In genomic region chr7:77536413-77537135, GRCh38 we compare ENCODE assay signal across 1 cellular context.
TF ChIP-seq lines count a peak whose summit lies in the region.

No MANE protein-coding gene starts in this region.

TF ChIP-seq in HepG2, 621 proteins besides CTCF, POLR2A, EP300 and RAD21 (continued from another document and continues in another):
- TF ChIP-seq GATAD1 (CRISPR knock-in tag; IDR thresholded peaks at IDR 0.05) (peak; percentile 62), SALL1 (CRISPR knock-in tag; IDR thresholded peaks at IDR 0.05) (peak; percentile 82; the same call in 1 of the 2 replicates), ZNF274 (CRISPR knock-in tag; IDR thresholded peaks at IDR 0.05) (no peak), DPF2 (CRISPR knock-in tag; IDR thresholded peaks at IDR 0.05; ENCODE audit: borderline replicate concordance, low read depth) (no peak), SP2 (CRISPR knock-in tag; IDR thresholded peaks at IDR 0.05) (peak; percentile 82), CREB1 (IDR thresholded peaks at IDR 0.05) (no peak), CREB1 (CRISPR knock-in tag; IDR thresholded peaks at IDR 0.05) (peak; percentile 59), ZNF619 (CRISPR knock-in tag; IDR thresholded peaks at IDR 0.05) (0 out of 2 replicates have a peak, but pooled peaks have one; percentile 79), ZNF691 (CRISPR knock-in tag; IDR thresholded peaks at IDR 0.05; ENCODE audit: borderline replicate concordance, low read depth) (0 out of 2 replicates have a peak, but pooled peaks have one; percentile 27), ZNF747 (CRISPR knock-in tag; IDR thresholded peaks at IDR 0.05; ENCODE audit: borderline replicate concordance) (no peak), ZNF329 (CRISPR knock-in tag; IDR thresholded peaks at IDR 0.05; ENCODE audit: low read depth) (0 out of 2 replicates have a peak, but pooled peaks have one; percentile 28), KDM4B (CRISPR knock-in tag; IDR thresholded peaks at IDR 0.05) (peak; percentile 64; the same call in 1 of the 2 replicates), RBM22 (optimal IDR thresholded peaks at IDR 0.05; ENCODE audit: low read length) (peak; percentile 43), GABPB1 (CRISPR knock-in tag; IDR thresholded peaks at IDR 0.05) (peak; percentile 92), MIXL1 (CRISPR knock-in tag; IDR thresholded peaks at IDR 0.05) (peak; percentile 51; the same call in 1 of the 2 replicates), KLF9 (CRISPR knock-in tag; IDR thresholded peaks at IDR 0.05; ENCODE audit: low read depth) (peak; percentile 83), CCAR2 (optimal IDR thresholded peaks at IDR 0.05; ENCODE audit: low read depth, low read length) (no peak), ZZZ3 (CRISPR knock-in tag; IDR thresholded peaks at IDR 0.05; ENCODE audit: borderline replicate concordance) (no peak), KDM2A (CRISPR knock-in tag; IDR thresholded peaks at IDR 0.05; ENCODE audit: borderline replicate concordance, low read depth) (peak; percentile 82), SALL2 (CRISPR knock-in tag; IDR thresholded peaks at IDR 0.05) (peak; percentile 86; the same call in 1 of the 2 replicates), HDAC2 (CRISPR knock-in tag; IDR thresholded peaks at IDR 0.05) (peak; percentile 54; the same call in 1 of the 2 replicates), TBX2 (CRISPR knock-in tag; IDR thresholded peaks at IDR 0.05; ENCODE audit: borderline replicate concordance) (peak; percentile 86), HES4 (CRISPR knock-in tag; IDR thresholded peaks at IDR 0.05; ENCODE audit: borderline replicate concordance) (peak; percentile 81; the same call in 1 of the 2 replicates), GPN1 (CRISPR knock-in tag; IDR thresholded peaks at IDR 0.05; ENCODE audit: borderline replicate concordance) (no peak), SUZ12 (IDR thresholded peaks at IDR 0.05; ENCODE audit: low read depth, low read length) (no peak), DNMT3B (CRISPR knock-in tag; conservative IDR thresholded peaks at IDR 0.05) (0 out of 2 replicates have a peak, but pooled peaks have one; percentile 49), ZNF501 (CRISPR knock-in tag; IDR thresholded peaks at IDR 0.05) (peak; percentile 85), ZNF83 (CRISPR knock-in tag; IDR thresholded peaks at IDR 0.05; ENCODE audit: borderline replicate concordance) (peak; percentile 70; the same call in 1 of the 2 replicates), PAX8 (CRISPR knock-in tag; IDR thresholded peaks at IDR 0.05; ENCODE audit: borderline replicate concordance) (no peak), ZFP91 (CRISPR knock-in tag; IDR thresholded peaks at IDR 0.05; ENCODE audit: borderline replicate concordance) (peak; percentile 51; the same call in 1 of the 2 replicates), ZNF18 (CRISPR knock-in tag; IDR thresholded peaks at IDR 0.05; ENCODE audit: insufficient replicate concordance) (peak; percentile 81), ZNF263 (CRISPR knock-in tag; IDR thresholded peaks at IDR 0.05) (peak; percentile 41; the same call in 1 of the 2 replicates), RFXAP (CRISPR knock-in tag; IDR thresholded peaks at IDR 0.05; ENCODE audit: borderline replicate concordance) (peak; percentile 67; the same call in 1 of the 2 replicates), RXRA (CRISPR knock-in tag; IDR thresholded peaks at IDR 0.05) (peak; percentile 77; the same call in 1 of the 2 replicates), ZNF556 (CRISPR knock-in tag; IDR thresholded peaks at IDR 0.05; ENCODE audit: borderline replicate concordance) (peak; percentile 69; the same call in 1 of the 2 replicates), BORCS8-MEF2B (CRISPR knock-in tag; IDR thresholded peaks at IDR 0.05) (peak; percentile 23; the same call in 1 of the 2 replicates), RARA (CRISPR knock-in tag; IDR thresholded peaks at IDR 0.05) (peak; percentile 52)
- TF ChIP-seq, protein P1, sequence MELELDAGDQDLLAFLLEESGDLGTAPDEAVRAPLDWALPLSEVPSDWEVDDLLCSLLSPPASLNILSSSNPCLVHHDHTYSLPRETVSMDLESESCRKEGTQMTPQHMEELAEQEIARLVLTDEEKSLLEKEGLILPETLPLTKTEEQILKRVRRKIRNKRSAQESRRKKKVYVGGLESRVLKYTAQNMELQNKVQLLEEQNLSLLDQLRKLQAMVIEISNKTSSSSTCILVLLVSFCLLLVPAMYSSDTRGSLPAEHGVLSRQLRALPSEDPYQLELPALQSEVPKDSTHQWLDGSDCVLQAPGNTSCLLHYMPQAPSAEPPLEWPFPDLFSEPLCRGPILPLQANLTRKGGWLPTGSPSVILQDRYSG (CRISPR knock-in tag; IDR thresholded peaks at IDR 0.05), result no peak
- TF ChIP-seq, protein P2, sequence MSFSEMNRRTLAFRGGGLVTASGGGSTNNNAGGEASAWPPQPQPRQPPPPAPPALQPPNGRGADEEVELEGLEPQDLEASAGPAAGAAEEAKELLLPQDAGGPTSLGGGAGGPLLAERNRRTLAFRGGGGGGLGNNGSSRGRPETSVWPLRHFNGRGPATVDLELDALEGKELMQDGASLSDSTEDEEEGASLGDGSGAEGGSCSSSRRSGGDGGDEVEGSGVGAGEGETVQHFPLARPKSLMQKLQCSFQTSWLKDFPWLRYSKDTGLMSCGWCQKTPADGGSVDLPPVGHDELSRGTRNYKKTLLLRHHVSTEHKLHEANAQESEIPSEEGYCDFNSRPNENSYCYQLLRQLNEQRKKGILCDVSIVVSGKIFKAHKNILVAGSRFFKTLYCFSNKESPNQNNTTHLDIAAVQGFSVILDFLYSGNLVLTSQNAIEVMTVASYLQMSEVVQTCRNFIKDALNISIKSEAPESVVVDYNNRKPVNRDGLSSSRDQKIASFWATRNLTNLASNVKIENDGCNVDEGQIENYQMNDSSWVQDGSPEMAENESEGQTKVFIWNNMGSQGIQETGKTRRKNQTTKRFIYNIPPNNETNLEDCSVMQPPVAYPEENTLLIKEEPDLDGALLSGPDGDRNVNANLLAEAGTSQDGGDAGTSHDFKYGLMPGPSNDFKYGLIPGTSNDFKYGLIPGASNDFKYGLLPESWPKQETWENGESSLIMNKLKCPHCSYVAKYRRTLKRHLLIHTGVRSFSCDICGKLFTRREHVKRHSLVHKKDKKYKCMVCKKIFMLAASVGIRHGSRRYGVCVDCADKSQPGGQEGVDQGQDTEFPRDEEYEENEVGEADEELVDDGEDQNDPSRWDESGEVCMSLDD (CRISPR knock-in tag; IDR thresholded peaks at IDR 0.05; ENCODE audit: borderline replicate concordance), result no peak
- TF ChIP-seq, protein P3, sequence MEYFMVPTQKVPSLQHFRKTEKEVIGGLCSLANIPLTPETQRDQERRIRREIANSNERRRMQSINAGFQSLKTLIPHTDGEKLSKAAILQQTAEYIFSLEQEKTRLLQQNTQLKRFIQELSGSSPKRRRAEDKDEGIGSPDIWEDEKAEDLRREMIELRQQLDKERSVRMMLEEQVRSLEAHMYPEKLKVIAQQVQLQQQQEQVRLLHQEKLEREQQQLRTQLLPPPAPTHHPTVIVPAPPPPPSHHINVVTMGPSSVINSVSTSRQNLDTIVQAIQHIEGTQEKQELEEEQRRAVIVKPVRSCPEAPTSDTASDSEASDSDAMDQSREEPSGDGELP (IDR thresholded peaks at IDR 0.05; ENCODE audit: borderline replicate concordance, low read depth), result 0 out of 2 replicates have a peak, but pooled peaks have one; percentile 7
- TF ChIP-seq, protein P4, sequence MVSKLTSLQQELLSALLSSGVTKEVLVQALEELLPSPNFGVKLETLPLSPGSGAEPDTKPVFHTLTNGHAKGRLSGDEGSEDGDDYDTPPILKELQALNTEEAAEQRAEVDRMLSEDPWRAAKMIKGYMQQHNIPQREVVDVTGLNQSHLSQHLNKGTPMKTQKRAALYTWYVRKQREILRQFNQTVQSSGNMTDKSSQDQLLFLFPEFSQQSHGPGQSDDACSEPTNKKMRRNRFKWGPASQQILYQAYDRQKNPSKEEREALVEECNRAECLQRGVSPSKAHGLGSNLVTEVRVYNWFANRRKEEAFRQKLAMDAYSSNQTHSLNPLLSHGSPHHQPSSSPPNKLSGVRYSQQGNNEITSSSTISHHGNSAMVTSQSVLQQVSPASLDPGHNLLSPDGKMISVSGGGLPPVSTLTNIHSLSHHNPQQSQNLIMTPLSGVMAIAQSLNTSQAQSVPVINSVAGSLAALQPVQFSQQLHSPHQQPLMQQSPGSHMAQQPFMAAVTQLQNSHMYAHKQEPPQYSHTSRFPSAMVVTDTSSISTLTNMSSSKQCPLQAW (CRISPR knock-in tag; IDR thresholded peaks at IDR 0.05), result peak; percentile 88
- TF ChIP-seq, protein P5, sequence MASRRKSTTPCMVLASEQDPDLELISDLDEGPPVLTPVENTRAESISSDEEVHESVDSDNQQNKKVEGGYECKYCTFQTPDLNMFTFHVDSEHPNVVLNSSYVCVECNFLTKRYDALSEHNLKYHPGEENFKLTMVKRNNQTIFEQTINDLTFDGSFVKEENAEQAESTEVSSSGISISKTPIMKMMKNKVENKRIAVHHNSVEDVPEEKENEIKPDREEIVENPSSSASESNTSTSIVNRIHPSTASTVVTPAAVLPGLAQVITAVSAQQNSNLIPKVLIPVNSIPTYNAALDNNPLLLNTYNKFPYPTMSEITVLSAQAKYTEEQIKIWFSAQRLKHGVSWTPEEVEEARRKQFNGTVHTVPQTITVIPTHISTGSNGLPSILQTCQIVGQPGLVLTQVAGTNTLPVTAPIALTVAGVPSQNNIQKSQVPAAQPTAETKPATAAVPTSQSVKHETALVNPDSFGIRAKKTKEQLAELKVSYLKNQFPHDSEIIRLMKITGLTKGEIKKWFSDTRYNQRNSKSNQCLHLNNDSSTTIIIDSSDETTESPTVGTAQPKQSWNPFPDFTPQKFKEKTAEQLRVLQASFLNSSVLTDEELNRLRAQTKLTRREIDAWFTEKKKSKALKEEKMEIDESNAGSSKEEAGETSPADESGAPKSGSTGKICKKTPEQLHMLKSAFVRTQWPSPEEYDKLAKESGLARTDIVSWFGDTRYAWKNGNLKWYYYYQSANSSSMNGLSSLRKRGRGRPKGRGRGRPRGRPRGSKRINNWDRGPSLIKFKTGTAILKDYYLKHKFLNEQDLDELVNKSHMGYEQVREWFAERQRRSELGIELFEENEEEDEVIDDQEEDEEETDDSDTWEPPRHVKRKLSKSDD (CRISPR knock-in tag; IDR thresholded peaks at IDR 0.05; ENCODE audit: low read depth), result 0 out of 2 replicates have a peak, but pooled peaks have one; percentile 9
- TF ChIP-seq, protein P6, sequence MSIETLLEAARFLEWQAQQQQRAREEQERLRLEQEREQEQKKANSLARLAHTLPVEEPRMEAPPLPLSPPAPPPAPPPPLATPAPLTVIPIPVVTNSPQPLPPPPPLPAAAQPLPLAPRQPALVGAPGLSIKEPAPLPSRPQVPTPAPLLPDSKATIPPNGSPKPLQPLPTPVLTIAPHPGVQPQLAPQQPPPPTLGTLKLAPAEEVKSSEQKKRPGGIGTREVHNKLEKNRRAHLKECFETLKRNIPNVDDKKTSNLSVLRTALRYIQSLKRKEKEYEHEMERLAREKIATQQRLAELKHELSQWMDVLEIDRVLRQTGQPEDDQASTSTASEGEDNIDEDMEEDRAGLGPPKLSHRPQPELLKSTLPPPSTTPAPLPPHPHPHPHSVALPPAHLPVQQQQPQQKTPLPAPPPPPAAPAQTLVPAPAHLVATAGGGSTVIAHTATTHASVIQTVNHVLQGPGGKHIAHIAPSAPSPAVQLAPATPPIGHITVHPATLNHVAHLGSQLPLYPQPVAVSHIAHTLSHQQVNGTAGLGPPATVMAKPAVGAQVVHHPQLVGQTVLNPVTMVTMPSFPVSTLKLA (IDR thresholded peaks at IDR 0.05), result no peak
